26 cellular contexts compared by ENCODE assay signal in genomic region chr4:41014158-41014557, GRCh38.
DNase-seq lines count a peak whose midpoint lies in the region; ATAC-seq, FAIRE-seq and TF ChIP-seq lines count a peak whose summit lies in the region.
"Had no signal": no experiment of that assay in that cellular context is flagged by ENCODE, and none has a peak within 500 bp of the region (broad histone marks: within the 10 kb centered on the region; RNA-seq: fewer than 3 reads in every experiment).

No MANE protein-coding gene starts in this region.

- H3K4me3 Mint-ChIP-seq in astrocyte (ENCODE audit: unreplicated experiment): no peak overlapping the region
- H3K4me3 Mint-ChIP-seq: CD4-positive, CD25-positive, alpha-beta regulatory T cell had no signal

- no peak overlapping the region for H3K4ac ChIP-seq in mesendoderm (ENCODE audit: low read depth, low read length)

- H3K4me2 ChIP-seq in astrocyte (ENCODE audit: low read length) (no peak overlapping the region), mesendoderm (ENCODE audit: low read length) (no peak overlapping the region)
- H3K4me2 ChIP-seq: BLaER1, SK-N-SH had no signal

- peak overlapping the region; percentile 11 for H3K27ac Mint-ChIP-seq in astrocyte (ENCODE audit: unreplicated experiment)
- H3K27ac Mint-ChIP-seq: CD4-positive, CD25-positive, alpha-beta regulatory T cell had no signal

- TF ChIP-seq CTCF in astrocyte (IDR thresholded peaks at IDR 0.05; ENCODE audit: insufficient read depth, low read depth, low read length) (no peak), D721Med (IDR thresholded peaks at IDR 0.05; ENCODE audit: insufficient read depth, missing control alignments) (no peak), WERI-Rb-1 (IDR thresholded peaks at IDR 0.05; ENCODE audit: low read depth, low read length) (no peak)

- H3K36me3 ChIP-seq in ACC112 (ENCODE audit: insufficient read depth, low read length) (0 out of 2 replicates have a peak, but pooled peaks cover 7% of the 10 kb centered on the region), astrocyte (ENCODE audit: insufficient read depth, low read length) (peaks cover 9% of the 10 kb centered on the region), mesendoderm (ENCODE audit: control insufficient read depth, insufficient read depth, low read length) (no peaks in the 10 kb centered on the region), WERI-Rb-1 (no peaks in the 10 kb centered on the region)
- H3K36me3 ChIP-seq: HAP-1 had no signal

- H3K27ac ChIP-seq in ACC112 (ENCODE audit: low read depth, low read length) (no peak overlapping the region), astrocyte (ENCODE audit: low read depth, low read length) (no peak overlapping the region), mesendoderm (ENCODE audit: low read depth, low read length) (no peak overlapping the region), WERI-Rb-1 (no peak overlapping the region)
- H3K27ac ChIP-seq: BLaER1, GM23248, Peyer's patch had no signal

- WGBS in mesendoderm (ENCODE audit: extremely low coverage, insufficient coverage, low lambda C conversion rate): no CpG with 5 or more reads among the region's 7 CpGs

- H2BK120ac ChIP-seq in mesendoderm (ENCODE audit: low read depth, low read length): no peak overlapping the region

- peaks cover 36% of the 10 kb centered on the region for H3K4me1 Mint-ChIP-seq in astrocyte (ENCODE audit: low read depth, unreplicated experiment)
- H3K4me1 Mint-ChIP-seq: CD4-positive, CD25-positive, alpha-beta regulatory T cell had no signal

- DNase-seq in astrocyte (ENCODE audit: low read depth) (no peak), mesendoderm (no peak), sciatic nerve (ENCODE audit: low spot score) (no peak), D721Med (ENCODE audit: insufficient read length, low spot score) (no peak), WERI-Rb-1 (no peak)
- no peak for DNase-seq in activated CD8-positive, alpha-beta memory T cell treated with anti-CD3 and anti-CD28 coated beads for 24 hours
- DNase-seq: 8988T; CD4-positive, CD25-positive, alpha-beta regulatory T cell; GM23248; HFFc6; Kasumi-1; MV-4-11; NCI-H1105; NCI-H2029; NCI-H446; NCI-H524 treated with DMSO at 0.1 percent for 48 hours; NCI-H774; Peyer's patch; SK-N-SH had no signal

- H2AK5ac ChIP-seq in mesendoderm (ENCODE audit: low read length): no peak overlapping the region

- no peaks in the 10 kb centered on the region for H3K9me3 Mint-ChIP-seq in astrocyte (ENCODE audit: unreplicated experiment)
- H3K9me3 Mint-ChIP-seq: HFFc6 had no signal

- intact Hi-C loops in sciatic nerve (cut with DNase I): no loop called here

- no peak overlapping the region for H3K23ac ChIP-seq in mesendoderm (ENCODE audit: low read length)

- no peak overlapping the region for H2BK15ac ChIP-seq in mesendoderm (replicated peaks; ENCODE audit: low read depth)

- no peak overlapping the region for H2BK5ac ChIP-seq in mesendoderm (ENCODE audit: low read length)

- FAIRE-seq in astrocyte (lab: Jason Lieb, UNC): no peak
- FAIRE-seq in D721Med (lab: Jason Lieb, UNC): no peak
- FAIRE-seq: GM18507, HTR-8/SVneo, K562 had no signal

- no peaks in the 10 kb centered on the region for H3K79me1 ChIP-seq in mesendoderm (ENCODE audit: low read length)

- H3K27me3 Mint-ChIP-seq in astrocyte (ENCODE audit: low read depth, unreplicated experiment): no peaks in the 10 kb centered on the region
- H3K27me3 Mint-ChIP-seq: CD4-positive, CD25-positive, alpha-beta regulatory T cell had no signal

- peak; percentile 49 for ATAC-seq in sciatic nerve
- ATAC-seq in GM21390 (IDR thresholded peaks at IDR 0.05; ENCODE audit: unreplicated experiment): no peak
- ATAC-seq: K562 had no signal

- H3K18ac ChIP-seq in mesendoderm (ENCODE audit: low read length): peak overlapping the region; percentile 44

- H3K9me3 ChIP-seq in astrocyte (ENCODE audit: insufficient read depth, low read depth, low read length): no peaks in the 10 kb centered on the region
- no peaks in the 10 kb centered on the region for H3K9me3 ChIP-seq in WERI-Rb-1 (ENCODE audit: severe bottlenecking)
- H3K9me3 ChIP-seq: BLaER1, HAP-1, Peyer's patch, SK-N-SH had no signal

- peak overlapping the region; percentile 63 for H3K4me3 ChIP-seq in ACC112 (ENCODE audit: low read depth, low read length)
- no peak overlapping the region for H3K4me3 ChIP-seq in astrocyte (ENCODE audit: insufficient read depth, low read depth, low read length)
- H3K4me3 ChIP-seq in mesendoderm (ENCODE audit: low read length): no peak overlapping the region
- H3K4me3 ChIP-seq in WERI-Rb-1 (ENCODE audit: low read depth, low read length): no peak overlapping the region
- H3K4me3 ChIP-seq: BLaER1, GM23248, HAP-1, K562, Peyer's patch had no signal

- no peak overlapping the region for H3K9ac ChIP-seq in astrocyte (ENCODE audit: low read length)
- H3K9ac ChIP-seq in mesendoderm (ENCODE audit: low read length): no peak overlapping the region
- H3K9ac ChIP-seq: BLaER1, GM23248, SK-N-SH had no signal

- peaks cover 39% of the 10 kb centered on the region for H3K79me2 ChIP-seq in ACC112 (ENCODE audit: control insufficient read depth, insufficient read depth, low read length, unreplicated experiment)
- peaks cover 14% of the 10 kb centered on the region for H3K79me2 ChIP-seq in astrocyte (ENCODE audit: insufficient read depth, low read length)
- no peaks in the 10 kb centered on the region for H3K79me2 ChIP-seq in mesendoderm (ENCODE audit: control insufficient read depth, insufficient read depth, low read length)

- H4K20me1 ChIP-seq in astrocyte (ENCODE audit: insufficient read depth, low read length): no peaks in the 10 kb centered on the region
- H4K20me1 ChIP-seq: BLaER1 had no signal

- no peak overlapping the region for H4K5ac ChIP-seq in mesendoderm (ENCODE audit: low read length)

- H3K56ac ChIP-seq in mesendoderm (ENCODE audit: low read length): no peak overlapping the region

- H3K27me3 ChIP-seq in ACC112 (ENCODE audit: insufficient read depth, low read length): no peaks in the 10 kb centered on the region
- H3K27me3 ChIP-seq in astrocyte (ENCODE audit: insufficient read depth, low read length): no peaks in the 10 kb centered on the region
- H3K27me3 ChIP-seq in mesendoderm (ENCODE audit: insufficient read depth, low read length, poor library complexity): no peaks in the 10 kb centered on the region
- H3K27me3 ChIP-seq in WERI-Rb-1 (ENCODE audit: insufficient read depth, low read depth, severe bottlenecking): no peaks in the 10 kb centered on the region
- H3K27me3 ChIP-seq: BLaER1, Peyer's patch had no signal

- H2AFZ ChIP-seq in ACC112 (ENCODE audit: low read length, unreplicated experiment) (no peak overlapping the region), astrocyte (ENCODE audit: low read depth, low read length) (no peak overlapping the region)
- H2AFZ ChIP-seq: GM23248 had no signal

- H4K8ac ChIP-seq in mesendoderm (ENCODE audit: low read depth, low read length): no peak overlapping the region

- H3K36me3 Mint-ChIP-seq in astrocyte (ENCODE audit: low read depth, unreplicated experiment): peaks cover 14% of the 10 kb centered on the region
- H3K36me3 Mint-ChIP-seq: CD4-positive, CD25-positive, alpha-beta regulatory T cell had no signal

- H3K4me1 ChIP-seq in ACC112 (ENCODE audit: control insufficient read depth, insufficient read depth, low read length, unreplicated experiment): peaks cover 39% of the 10 kb centered on the region
- H3K4me1 ChIP-seq in astrocyte (ENCODE audit: insufficient read depth, low read length): peaks cover 3% of the 10 kb centered on the region
- no peaks in the 10 kb centered on the region for H3K4me1 ChIP-seq in mesendoderm (ENCODE audit: control insufficient read depth, low read depth, low read length)
- H3K4me1 ChIP-seq: BLaER1, Peyer's patch had no signal
